In genomic region chr19:38971672-38972071, GRCh38 we compare ENCODE assay signal across 1 cellular context.
TF ChIP-seq lines count a peak whose summit lies in the region.

No MANE protein-coding gene starts in this region.

TF ChIP-seq in A549, 52 proteins besides CTCF, POLR2A, EP300 and RAD21:
- TF ChIP-seq FOSL2 (IDR thresholded peaks at IDR 0.05) (no peak), FOSL2 (CRISPR knock-in tag; IDR thresholded peaks at IDR 0.05) (0 out of 2 replicates have a peak, but pooled peaks have one; percentile 40), BHLHE40 (IDR thresholded peaks at IDR 0.05; ENCODE audit: low read depth, low read length) (no peak)
